In genomic region chrX:149746390-149747007, GRCh38 we compare ENCODE assay signal across 13 cellular contexts. TPM values are rescaled to one million over a fixed set of nuclear protein-coding genes. Genes with fewer than 3 reads are reported as not detected.
DNase-seq lines count a peak whose midpoint lies in the region; ATAC-seq, FAIRE-seq and TF ChIP-seq lines count a peak whose summit lies in the region.
"Not testable (repeated sequence)": the region's sequence is repeated elsewhere in the genome, so short reads cannot be mapped to it uniquely, and the experiment has no call there.
"Had no signal": no experiment of that assay in that cellular context is flagged by ENCODE, and none has a peak within 500 bp of the region (broad histone marks: within the 10 kb centered on the region; RNA-seq: fewer than 3 reads in every experiment).

No MANE protein-coding gene starts in this region.

- H3K14ac ChIP-seq in H1 (ENCODE audit: insufficient read length) = not testable (repeated sequence)

- not testable (repeated sequence) for TF ChIP-seq POLR2A in A549 (IDR thresholded peaks at IDR 0.05; ENCODE audit: low read length); HCT116 (IDR thresholded peaks at IDR 0.05; ENCODE audit: borderline replicate concordance, extremely low read depth, insufficient read depth, insufficient read length); H1 (IDR thresholded peaks at IDR 0.05; ENCODE audit: control extremely low read depth in 1 of 2, low read depth in 2 of 2, low read length in 2 of 2)

- not testable (repeated sequence) for H4K91ac ChIP-seq in H1 (replicated peaks; ENCODE audit: insufficient read length, low read length)

- not testable (repeated sequence) for TF ChIP-seq RAD21 in A549 (conservative IDR thresholded peaks at IDR 0.05 in 1 of 2, IDR thresholded peaks at IDR 0.05 in 1 of 2); HCT116 (IDR thresholded peaks at IDR 0.05; ENCODE audit: low read depth); H1 (IDR thresholded peaks at IDR 0.05 in 1 of 2, conservative IDR thresholded peaks at IDR 0.05 in 1 of 2; ENCODE audit: low read depth in 2 of 2, low read length in 2 of 2)

- H2BK5ac ChIP-seq in H1 (ENCODE audit: low read depth, low read length) = not testable (repeated sequence)

- not testable (repeated sequence) for BruUV-seq in HCT116 (replicated peaks; lab: Mats Ljungman, UMichigan)

- CTCF ChIA-PET in A549 (lab: Yijun Ruan, JAX); HCT116 (lab: Charles Lee); H1 (lab: Charles Lee; ENCODE audit: partially characterized antibody): not testable (repeated sequence)

- not testable (repeated sequence) for H3K23ac ChIP-seq in H1 (ENCODE audit: insufficient read length)

- H4K5ac ChIP-seq in H1 (ENCODE audit: insufficient read length, low read depth, low read length) = not testable (repeated sequence)

- not testable (repeated sequence) for H2AK5ac ChIP-seq in H1 (ENCODE audit: low read depth, low read length)

- not testable (repeated sequence) for H3K9ac ChIP-seq in HCT116 (ENCODE audit: low read length); H1 (replicated peaks in 1 of 4; ENCODE audit: extremely low read depth in 1 of 4, low read depth in 3 of 4, low read length in 3 of 4)

- H4K8ac ChIP-seq in H1 (ENCODE audit: extremely low read depth, insufficient read depth, low read length) = not testable (repeated sequence)

- H3K36me3 ChIP-seq in HCT116 (ENCODE audit: control insufficient read depth in 1 of 2, insufficient read depth in 2 of 2, low read length in 2 of 2); H1 (ENCODE audit: control insufficient read depth in 2 of 4, insufficient read depth in 4 of 4, low read length in 3 of 4): not testable (repeated sequence)

- not testable (repeated sequence) for H3K9me2 ChIP-seq in HCT116 (ENCODE audit: insufficient read depth)

- not testable (repeated sequence) for H3K4me2 ChIP-seq in A549; HCT116 (ENCODE audit: low read length); H1 (ENCODE audit: insufficient read depth in 1 of 2, low read depth in 2 of 2, low read length in 2 of 2)

- not testable (repeated sequence) for H3K56ac ChIP-seq in H1 (replicated peaks; ENCODE audit: insufficient read length, low read depth, low read length)

- H3K79me1 ChIP-seq in H1 (ENCODE audit: low read depth, low read length) = not testable (repeated sequence)

- H3K4me1 ChIP-seq in A549; HCT116 (ENCODE audit: control insufficient read depth in 1 of 2, insufficient read depth in 2 of 2, low read length in 2 of 2); H1 (replicated peaks in 1 of 4; ENCODE audit: control insufficient read depth in 3 of 4, insufficient read depth in 4 of 4, low read length in 3 of 4): not testable (repeated sequence)

- not testable (repeated sequence) for H2AFZ ChIP-seq in HCT116 (ENCODE audit: low read depth, low read length, poor library complexity, severe bottlenecking); H1 (ENCODE audit: low read length)

- H3K4me3 ChIP-seq in A549; HCT116 (replicated peaks in 1 of 2; ENCODE audit: low read depth in 1 of 2, low read length in 2 of 2); H1 (ENCODE audit: extremely low read depth in 1 of 4, insufficient read depth in 2 of 4, low read depth in 3 of 4, low read length in 4 of 4): not testable (repeated sequence)

- H3K9me3 Mint-ChIP-seq in activated naive CD8-positive, alpha-beta T cell treated with anti-CD3 and anti-CD28 coated beads, Interleukin-2, amount 50 U/mL, for 24 hours; stimulated activated naive B cell treated with anti-CD40 and anti-IgM and Interleukin-4, amounts not matched to agents 10 μg/mL and 1 μg/mL and 100 μg/mL, for 72 hours: not testable (repeated sequence)

- H2BK20ac ChIP-seq in H1 (ENCODE audit: low read length) = not testable (repeated sequence)

- not testable (repeated sequence) for TF ChIP-seq EP300 in A549 (IDR thresholded peaks at IDR 0.05); H1 (IDR thresholded peaks at IDR 0.05; ENCODE audit: borderline replicate concordance in 1 of 2, low read depth in 2 of 2, low read length in 2 of 2)

- not testable (repeated sequence) for H3K27ac ChIP-seq in A549; HCT116 (ENCODE audit: low read depth, low read length); H1 (ENCODE audit: low read depth, low read length)

- not testable (repeated sequence) for H3K9me3 ChIP-seq in A549; HCT116 (ENCODE audit: control insufficient read depth in 1 of 2, insufficient read depth in 1 of 2, low read depth in 1 of 2, low read length in 2 of 2); T-helper 17 cell (ENCODE audit: control insufficient read depth, low read length, poor library complexity, severe bottlenecking); H1 (ENCODE audit: insufficient read depth in 2 of 2, low read depth in 1 of 2, low read length in 1 of 2)

- intact Hi-C loops in HCT116 (cut with micrococcal nuclease); left colon (cut with DNase I, micrococcal nuclease): not testable (repeated sequence)

- H3K27me3 ChIP-seq in HCT116 (ENCODE audit: insufficient read depth, low read length); H1 (replicated peaks in 1 of 4; ENCODE audit: control insufficient read depth in 3 of 4, extremely low read depth in 1 of 4, insufficient read depth in 3 of 4, low read length in 3 of 4): not testable (repeated sequence)

- not testable (repeated sequence) for H3K18ac ChIP-seq in H1 (ENCODE audit: extremely low read depth, low read length)

- H3K27ac Mint-ChIP-seq in T-helper 17 cell; activated naive CD8-positive, alpha-beta T cell treated with anti-CD3 and anti-CD28 coated beads, Interleukin-2, amount 50 U/mL, for 24 hours; stimulated activated naive B cell treated with anti-CD40 and anti-IgM and Interleukin-4, amounts not matched to agents 10 μg/mL and 1 μg/mL and 100 μg/mL, for 72 hours: not testable (repeated sequence)

- no CpG with 5 or more reads among the region's 6 CpGs for WGBS in A549 (ENCODE audit: missing lambda C conversion rate)
- WGBS in H1 (ENCODE audit: extremely low coverage in 1 of 2, insufficient coverage in 1 of 2, insufficient read length in 1 of 2, insufficient replicate concordance in 2 of 2, low coverage in 1 of 2, low lambda C conversion rate in 2 of 2, missing lambda C conversion rate in 1 of 2), 2 experiments = no CpG with 5 or more reads among the region's 6 CpGs

- not testable (repeated sequence) for H2BK12ac ChIP-seq in H1 (ENCODE audit: low read depth, low read length)

- DNase-seq in A549 (ENCODE audit: low read depth in 1 of 2, low spot score in 1 of 2); HCT116 (ENCODE audit: low read depth, low spot score); T-helper 17 cell; activated naive CD8-positive, alpha-beta T cell treated with anti-CD3 and anti-CD28 coated beads, Interleukin-2, amount 50 U/mL, for 24 hours; H1 (ENCODE audit: low read depth in 1 of 2, low spot score in 2 of 2); left colon; stimulated activated naive B cell treated with anti-CD40 and anti-IgM and Interleukin-4, amounts not matched to agents 10 μg/mL and 1 μg/mL and 100 μg/mL, for 72 hours: not testable (repeated sequence)

- not testable (repeated sequence) for H2BK15ac ChIP-seq in H1 (ENCODE audit: low read length)

- RAD21 ChIA-PET in HCT116 (lab: Charles Lee; ENCODE audit: low non-redundant PET in 1 of 2, low total read pairs in 2 of 2, uncharacterized antibody in 2 of 2, unreplicated experiment in 2 of 2) = not testable (repeated sequence)

- POLR2A ChIA-PET in A549 (lab: Yijun Ruan, JAX); HCT116 (lab: Charles Lee); H1 (lab: Charles Lee; ENCODE audit: partially characterized antibody): not testable (repeated sequence)

- FAIRE-seq in A549 (lab: Jason Lieb, UNC) (peak; percentile 99), H1 (lab: Jason Lieb, UNC) (peak; percentile 100)

- TF ChIP-seq CTCF in A549 (IDR thresholded peaks at IDR 0.05); HCT116 (IDR thresholded peaks at IDR 0.05 in 2 of 3, conservative IDR thresholded peaks at IDR 0.05 in 1 of 3; ENCODE audit: borderline replicate concordance in 1 of 3, insufficient read depth in 1 of 3, low read depth in 2 of 3, low read length in 2 of 3); H1 (IDR thresholded peaks at IDR 0.05; ENCODE audit: control extremely low read depth in 1 of 3, insufficient read depth in 1 of 3, low read depth in 1 of 3, low read length in 3 of 3): not testable (repeated sequence)

- H2BK120ac ChIP-seq in H1 (replicated peaks; ENCODE audit: low read depth, low read length) = not testable (repeated sequence)

- peak; percentile 72 to 80; a peak in 4 of 6 replicates for ATAC-seq in A549
- peak; percentile 65 for ATAC-seq in GM18907 (IDR thresholded peaks at IDR 0.05; ENCODE audit: unreplicated experiment)
- peak; percentile 75 for ATAC-seq in HCT116
- peak; percentile 32 for ATAC-seq in T-helper 17 cell
- ATAC-seq in activated naive CD8-positive, alpha-beta T cell treated with anti-CD3 and anti-CD28 coated beads, Interleukin-2, amount 50 U/mL, for 24 hours = peak; percentile 36
- peak; percentile 94 for ATAC-seq in left colon
- ATAC-seq in stimulated activated naive B cell treated with anti-CD40 and anti-IgM and Interleukin-4, amounts not matched to agents 10 μg/mL and 1 μg/mL and 100 μg/mL, for 72 hours (replicated peaks) = peak; percentile 46 to 67

- not testable (repeated sequence) for H3K23me2 ChIP-seq in H1 (ENCODE audit: low read depth, low read length)

- H4K20me1 ChIP-seq in HCT116 (ENCODE audit: insufficient read depth); H1 (replicated peaks in 1 of 2; ENCODE audit: control insufficient read depth in 1 of 2, insufficient read depth in 2 of 2, low read length in 2 of 2): not testable (repeated sequence)

- H3K4ac ChIP-seq in H1 (replicated peaks; ENCODE audit: insufficient read length, low read depth, low read length) = not testable (repeated sequence)

- H3K79me2 ChIP-seq in HCT116 (ENCODE audit: insufficient read depth, low read length); H1 (ENCODE audit: control insufficient read depth in 1 of 2, insufficient read depth in 2 of 2, low read length in 2 of 2): not testable (repeated sequence)

- not testable (repeated sequence) for H3K4me3 Mint-ChIP-seq in T-helper 17 cell; activated naive CD8-positive, alpha-beta T cell treated with anti-CD3 and anti-CD28 coated beads, Interleukin-2, amount 50 U/mL, for 24 hours; stimulated activated naive B cell treated with anti-CD40 and anti-IgM and Interleukin-4, amounts not matched to agents 10 μg/mL and 1 μg/mL and 100 μg/mL, for 72 hours

- H3K4me1 Mint-ChIP-seq in T-helper 17 cell; activated naive CD8-positive, alpha-beta T cell treated with anti-CD3 and anti-CD28 coated beads, Interleukin-2, amount 50 U/mL, for 24 hours; stimulated activated naive B cell treated with anti-CD40 and anti-IgM and Interleukin-4, amounts not matched to agents 10 μg/mL and 1 μg/mL and 100 μg/mL, for 72 hours: not testable (repeated sequence)

- H3K27me3 Mint-ChIP-seq in T-helper 17 cell; activated naive CD8-positive, alpha-beta T cell treated with anti-CD3 and anti-CD28 coated beads, Interleukin-2, amount 50 U/mL, for 24 hours; stimulated activated naive B cell treated with anti-CD40 and anti-IgM and Interleukin-4, amounts not matched to agents 10 μg/mL and 1 μg/mL and 100 μg/mL, for 72 hours: not testable (repeated sequence)

- H3K36me3 Mint-ChIP-seq in T-helper 17 cell (ENCODE audit: low read depth); activated naive CD8-positive, alpha-beta T cell treated with anti-CD3 and anti-CD28 coated beads, Interleukin-2, amount 50 U/mL, for 24 hours (ENCODE audit: low read depth); stimulated activated naive B cell treated with anti-CD40 and anti-IgM and Interleukin-4, amounts not matched to agents 10 μg/mL and 1 μg/mL and 100 μg/mL, for 72 hours: not testable (repeated sequence)

RNA-seq across cellular contexts. Expression of gene HSFX1, which starts 27.4 kb away (rescaled TPM):
- 0.44 and 0.49 TPM in 2 replicates for polyA plus RNA-seq in A549 (2011; rRNA removed)
- 0.08 and 0.19 TPM in 2 replicates for polyA plus RNA-seq in A549 (2012; cell fraction: cytosol; rRNA removed)
- 0.81 and 0.98 TPM in 2 replicates for polyA plus RNA-seq in A549 (2012; cell fraction: nucleus; rRNA removed)
- polyA plus RNA-seq in A549 (2017; fragmentation: RNase III; extraction: RNeasy Plus Mini Kit Qiagen cat#74134 plus additional on column Dnase treatment) = 0.18 to 0.45 TPM (median 0.26 TPM) in 3 replicates
- 1.0 and 1.2 TPM in 2 replicates for polyA minus RNA-seq in A549 (2011; rRNA and poly(A)+ RNA removed)
- total RNA-seq in HCT116 (2021; ENCODE audit: unreplicated experiment) = 0.44 TPM
- polyA plus RNA-seq in HCT116 (2012) = 0.81 and 0.97 TPM in 2 replicates
- total RNA-seq in T-helper 17 cell = under 1 TPM; 0.22 to 0.76 TPM
- 0.63 TPM in 2 replicates for total RNA-seq in H1 (2021; fragmentation: NEBNext Ultra II Directional; extraction: Animal tissue kit (Norgen Biotek cat#: 25700))
- polyA plus RNA-seq in H1 (2011; rRNA removed) = 0.42 and 0.60 TPM in 2 replicates
- 0.31 TPM for polyA plus RNA-seq in H1 (2011; cell fraction: cytosol; rRNA removed)
- polyA plus RNA-seq in H1 (2011; cell fraction: nucleus; rRNA removed) = 1.9 TPM
- 0.18 to 0.64 TPM (median 0.33 TPM) in 4 replicates for polyA plus RNA-seq in H1 (2012, experiment 1 of 2)
- 0.10 TPM for polyA plus RNA-seq in H1 (2012, experiment 2 of 2)
- polyA plus RNA-seq in H1 (2013, experiment 1 of 2) = 0.16 TPM
- polyA plus RNA-seq in H1 (2013, experiment 2 of 2) = 0.18 TPM
- 0.61 and 0.79 TPM in 2 replicates for polyA minus RNA-seq in H1 (2011; rRNA and poly(A)+ RNA removed)
- not detected for polyA minus RNA-seq in H1 (2011; cell fraction: cytosol; rRNA and poly(A)+ RNA removed)
- 1.9 TPM for polyA minus RNA-seq in H1 (2011; cell fraction: nucleus; rRNA and poly(A)+ RNA removed)
- 1 to 10 TPM; 1.0 to 1.5 TPM for total RNA-seq in left colon
- total RNA-seq: H4, MCF 10A had no signal

RNA-seq across cellular contexts. Expression of gene MAGEA11, which starts 34.6 kb away (rescaled TPM):
- polyA plus RNA-seq in A549 (2011; rRNA removed) (not detected in 2 replicates), A549 (2017; fragmentation: RNase III; extraction: RNeasy Plus Mini Kit Qiagen cat#74134 plus additional on column Dnase treatment) (not detected in 3 replicates), H1 (2011; rRNA removed) (not detected in 2 replicates)
- 0.03 TPM in 1 of 2 replicates, not detected in the other for polyA plus RNA-seq in A549 (2012; cell fraction: cytosol; rRNA removed)
- polyA plus RNA-seq in A549 (2012; cell fraction: nucleus; rRNA removed) = not detected in 2 replicates
- not detected in 2 replicates for polyA minus RNA-seq in A549 (2011; rRNA and poly(A)+ RNA removed)
- total RNA-seq in HCT116 (2021; ENCODE audit: unreplicated experiment) (not detected), T-helper 17 cell (not detected), left colon (not detected)
- polyA plus RNA-seq in HCT116 (2012) = not detected in 2 replicates
- total RNA-seq in H1 (2021; fragmentation: NEBNext Ultra II Directional; extraction: Animal tissue kit (Norgen Biotek cat#: 25700)) = not detected in 2 replicates
- polyA plus RNA-seq in H1 (2011; cell fraction: cytosol; rRNA removed) = not detected
- not detected for polyA plus RNA-seq in H1 (2011; cell fraction: nucleus; rRNA removed)
- polyA plus RNA-seq in H1 (2012, experiment 1 of 2) = not detected in 4 replicates
- not detected for polyA plus RNA-seq in H1 (2012, experiment 2 of 2)
- polyA plus RNA-seq in H1 (2013, experiment 1 of 2) = not detected
- polyA plus RNA-seq in H1 (2013, experiment 2 of 2) = not detected
- polyA minus RNA-seq in H1 (2011; rRNA and poly(A)+ RNA removed) = not detected in 2 replicates
- polyA minus RNA-seq in H1 (2011; cell fraction: cytosol; rRNA and poly(A)+ RNA removed) = not detected
- polyA minus RNA-seq in H1 (2011; cell fraction: nucleus; rRNA and poly(A)+ RNA removed) = not detected
- total RNA-seq: CD8-positive, alpha-beta T cell; G401; MCF 10A; SJCRH30 had no signal

RNA-seq across cellular contexts. Expression of gene MAGEA9, which starts 35.2 kb away (rescaled TPM):
- not detected in 2 replicates for polyA plus RNA-seq in A549 (2011; rRNA removed)
- polyA plus RNA-seq in A549 (2012; cell fraction: cytosol; rRNA removed) = not detected in 2 replicates
- polyA plus RNA-seq in A549 (2012; cell fraction: nucleus; rRNA removed) = not detected in 2 replicates
- polyA plus RNA-seq in A549 (2017; fragmentation: RNase III; extraction: RNeasy Plus Mini Kit Qiagen cat#74134 plus additional on column Dnase treatment) = not detected in 3 replicates
- not detected in 2 replicates for polyA minus RNA-seq in A549 (2011; rRNA and poly(A)+ RNA removed)
- not detected for total RNA-seq in HCT116 (2021; ENCODE audit: unreplicated experiment)
- 0.27 TPM in 1 of 2 replicates, not detected in the other for polyA plus RNA-seq in HCT116 (2012)
- total RNA-seq in T-helper 17 cell = not detected
- total RNA-seq in H1 (2021; fragmentation: NEBNext Ultra II Directional; extraction: Animal tissue kit (Norgen Biotek cat#: 25700)) = not detected in 2 replicates
- not detected in 2 replicates for polyA plus RNA-seq in H1 (2011; rRNA removed)
- polyA plus RNA-seq in H1 (2011; cell fraction: cytosol; rRNA removed) = not detected
- polyA plus RNA-seq in H1 (2011; cell fraction: nucleus; rRNA removed) = not detected
- polyA plus RNA-seq in H1 (2012, experiment 1 of 2) = not detected in 4 replicates
- not detected for polyA plus RNA-seq in H1 (2012, experiment 2 of 2)
- not detected for polyA plus RNA-seq in H1 (2013, experiment 1 of 2)
- not detected for polyA plus RNA-seq in H1 (2013, experiment 2 of 2)
- polyA minus RNA-seq in H1 (2011; rRNA and poly(A)+ RNA removed) = not detected in 2 replicates
- not detected for polyA minus RNA-seq in H1 (2011; cell fraction: cytosol; rRNA and poly(A)+ RNA removed)
- polyA minus RNA-seq in H1 (2011; cell fraction: nucleus; rRNA and poly(A)+ RNA removed) = not detected
- not detected for total RNA-seq in left colon
- total RNA-seq: CD8-positive, alpha-beta T cell; G401; H4; MCF 10A; SJCRH30 had no signal

Comparison
In these comparisons a context has a peak if more than half of its experiments do, and no peak if none do; other contexts are left out.
1. ATAC-seq: peak in every context shown above with its lines; median percentile 94 in left colon; 76 in A549; 75 in HCT116; 65 in GM18907; 56 in stimulated activated naive B cell treated with anti-CD40 and anti-IgM and Interleukin-4, amounts not matched to agents 10 μg/mL and 1 μg/mL and 100 μg/mL, for 72 hours; 36 in activated naive CD8-positive, alpha-beta T cell treated with anti-CD3 and anti-CD28 coated beads, Interleukin-2, amount 50 U/mL, for 24 hours; 32 in T-helper 17 cell.